Comparison of ENCODE assay signal across 24 cellular contexts in the genomic region with DNA sequence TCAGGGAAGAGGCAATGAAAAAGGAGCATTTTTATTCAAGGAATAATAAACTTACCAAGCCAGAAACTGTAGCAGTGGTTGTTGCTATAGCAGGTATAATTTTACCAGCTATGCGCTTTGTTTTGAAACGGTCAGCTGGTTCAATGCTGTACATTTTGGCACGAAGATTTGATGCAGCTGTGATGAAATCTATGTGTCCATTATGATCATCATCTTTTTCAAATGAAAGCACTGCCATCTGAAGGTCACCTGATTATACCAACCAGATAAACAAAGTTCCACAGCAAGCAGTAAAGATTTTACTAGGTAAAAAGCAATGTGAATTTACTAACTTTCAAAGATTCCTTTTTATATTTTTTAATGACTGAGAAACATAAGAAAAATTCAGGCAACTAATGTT.
"Had no signal": no experiment of that assay in that cellular context is flagged by ENCODE, and none has a peak within 500 bp of the region (broad histone marks: within the 10 kb centered on the region; RNA-seq: fewer than 3 reads in every experiment).

No MANE protein-coding gene starts in this region.

- H3K27ac ChIP-seq: adrenal gland, brain microvascular endothelial cell, heart right ventricle, left lung, lower lobe of right lung, neutrophil, prostate gland, sigmoid colon, tibial artery had no signal

- DNase-seq: activated CD4-positive, alpha-beta T cell treated with anti-CD3 and anti-CD28 coated beads for 4 hours; activated CD4-positive, alpha-beta T cell treated with anti-CD3 and anti-CD28 coated beads, Interleukin-2, amount 50 U/mL, for 4 hours; activated effector memory CD4-positive, alpha-beta T cell treated with Interleukin-2 at 50 U/mL for 16 hours; activated naive CD4-positive, alpha-beta T cell treated with Interleukin-2 at 50 U/mL for 16 hours; activated naive CD8-positive, alpha-beta T cell treated with anti-CD3 and anti-CD28 coated beads for 36 hours; activated T-cell treated with anti-CD3 and anti-CD28 coated beads for 4 hours; adrenal gland; brain microvascular endothelial cell; endodermal cell; foreskin fibroblast; heart right ventricle; left lung; lower lobe of right lung; mesendoderm; naive B cell; nephron progenitor cell; sigmoid colon; small intestine; stimulated activated CD4-positive, alpha-beta T cell treated with anti-CD3 and anti-CD28 coated beads, Interleukin-4, amount 100 ng/mL, for 4 hours; stimulated activated CD8-positive, alpha-beta memory T cell treated with anti-CD3 and anti-CD28 coated beads, Interleukin-4, amount 100 ng/mL, for 48 hours; stimulated activated naive CD8-positive, alpha-beta T cell treated with anti-CD3 and anti-CD28 coated beads, Interleukin-15, amount 100 ng/mL, for 72 hours; tibial artery had no signal

- H3K27me3 ChIP-seq: adrenal gland, brain microvascular endothelial cell, heart right ventricle, left lung, neutrophil, sigmoid colon, tibial artery had no signal

- H3K4me1 ChIP-seq: adrenal gland, heart right ventricle, left lung, lower lobe of right lung, prostate gland, sigmoid colon, tibial artery had no signal

- H3K9me3 ChIP-seq: adrenal gland, heart right ventricle, left lung, lower lobe of right lung, neutrophil, prostate gland, sigmoid colon, tibial artery had no signal

- H3K4me3 ChIP-seq: adrenal gland, heart right ventricle, left lung, lower lobe of right lung, prostate gland, sigmoid colon, tibial artery had no signal
